In the genomic region with DNA sequence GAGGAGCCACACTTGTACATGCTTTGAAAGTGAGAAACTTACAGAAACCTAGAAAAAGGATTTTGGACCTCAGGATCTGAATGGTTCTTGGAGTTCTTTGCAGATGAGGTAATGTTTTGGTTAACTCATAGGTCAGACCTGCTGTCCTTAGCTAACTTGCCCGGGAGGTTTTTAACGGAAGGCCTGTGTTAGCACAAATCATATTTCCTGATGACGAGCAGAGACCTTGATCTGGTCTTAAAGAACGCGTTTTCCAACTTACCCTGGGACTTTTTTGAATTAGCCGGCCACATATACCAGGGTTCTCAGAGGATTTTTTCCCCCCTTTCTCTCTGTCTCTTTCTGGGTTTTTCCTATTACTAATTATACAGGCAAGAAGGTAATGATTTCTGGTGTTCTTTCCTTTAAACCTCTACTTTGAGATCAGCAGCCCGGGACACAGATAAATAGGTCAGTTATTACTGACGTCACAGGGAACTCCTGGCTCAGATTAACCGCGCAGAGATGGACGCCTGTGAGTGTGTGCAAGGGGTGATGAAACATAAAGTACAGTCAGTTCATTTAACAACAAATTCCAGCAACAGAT, we compare ENCODE assay signal across 1 cellular context.
TF ChIP-seq lines count a peak whose summit lies in the region.

No MANE protein-coding gene starts in this region.

TF ChIP-seq in HepG2, 621 proteins besides CTCF, POLR2A, EP300 and RAD21 (continued from another document and continues in another):
- TF ChIP-seq, protein P1, sequence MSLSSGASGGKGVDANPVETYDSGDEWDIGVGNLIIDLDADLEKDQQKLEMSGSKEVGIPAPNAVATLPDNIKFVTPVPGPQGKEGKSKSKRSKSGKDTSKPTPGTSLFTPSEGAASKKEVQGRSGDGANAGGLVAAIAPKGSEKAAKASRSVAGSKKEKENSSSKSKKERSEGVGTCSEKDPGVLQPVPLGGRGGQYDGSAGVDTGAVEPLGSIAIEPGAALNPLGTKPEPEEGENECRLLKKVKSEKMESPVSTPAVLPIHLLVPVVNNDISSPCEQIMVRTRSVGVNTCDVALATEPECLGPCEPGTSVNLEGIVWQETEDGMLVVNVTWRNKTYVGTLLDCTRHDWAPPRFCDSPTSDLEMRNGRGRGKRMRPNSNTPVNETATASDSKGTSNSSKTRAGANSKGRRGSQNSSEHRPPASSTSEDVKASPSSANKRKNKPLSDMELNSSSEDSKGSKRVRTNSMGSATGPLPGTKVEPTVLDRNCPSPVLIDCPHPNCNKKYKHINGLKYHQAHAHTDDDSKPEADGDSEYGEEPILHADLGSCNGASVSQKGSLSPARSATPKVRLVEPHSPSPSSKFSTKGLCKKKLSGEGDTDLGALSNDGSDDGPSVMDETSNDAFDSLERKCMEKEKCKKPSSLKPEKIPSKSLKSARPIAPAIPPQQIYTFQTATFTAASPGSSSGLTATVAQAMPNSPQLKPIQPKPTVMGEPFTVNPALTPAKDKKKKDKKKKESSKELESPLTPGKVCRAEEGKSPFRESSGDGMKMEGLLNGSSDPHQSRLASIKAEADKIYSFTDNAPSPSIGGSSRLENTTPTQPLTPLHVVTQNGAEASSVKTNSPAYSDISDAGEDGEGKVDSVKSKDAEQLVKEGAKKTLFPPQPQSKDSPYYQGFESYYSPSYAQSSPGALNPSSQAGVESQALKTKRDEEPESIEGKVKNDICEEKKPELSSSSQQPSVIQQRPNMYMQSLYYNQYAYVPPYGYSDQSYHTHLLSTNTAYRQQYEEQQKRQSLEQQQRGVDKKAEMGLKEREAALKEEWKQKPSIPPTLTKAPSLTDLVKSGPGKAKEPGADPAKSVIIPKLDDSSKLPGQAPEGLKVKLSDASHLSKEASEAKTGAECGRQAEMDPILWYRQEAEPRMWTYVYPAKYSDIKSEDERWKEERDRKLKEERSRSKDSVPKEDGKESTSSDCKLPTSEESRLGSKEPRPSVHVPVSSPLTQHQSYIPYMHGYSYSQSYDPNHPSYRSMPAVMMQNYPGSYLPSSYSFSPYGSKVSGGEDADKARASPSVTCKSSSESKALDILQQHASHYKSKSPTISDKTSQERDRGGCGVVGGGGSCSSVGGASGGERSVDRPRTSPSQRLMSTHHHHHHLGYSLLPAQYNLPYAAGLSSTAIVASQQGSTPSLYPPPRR (CRISPR knock-in tag; IDR thresholded peaks at IDR 0.05; ENCODE audit: borderline replicate concordance) = no peak
- TF ChIP-seq, protein P2, sequence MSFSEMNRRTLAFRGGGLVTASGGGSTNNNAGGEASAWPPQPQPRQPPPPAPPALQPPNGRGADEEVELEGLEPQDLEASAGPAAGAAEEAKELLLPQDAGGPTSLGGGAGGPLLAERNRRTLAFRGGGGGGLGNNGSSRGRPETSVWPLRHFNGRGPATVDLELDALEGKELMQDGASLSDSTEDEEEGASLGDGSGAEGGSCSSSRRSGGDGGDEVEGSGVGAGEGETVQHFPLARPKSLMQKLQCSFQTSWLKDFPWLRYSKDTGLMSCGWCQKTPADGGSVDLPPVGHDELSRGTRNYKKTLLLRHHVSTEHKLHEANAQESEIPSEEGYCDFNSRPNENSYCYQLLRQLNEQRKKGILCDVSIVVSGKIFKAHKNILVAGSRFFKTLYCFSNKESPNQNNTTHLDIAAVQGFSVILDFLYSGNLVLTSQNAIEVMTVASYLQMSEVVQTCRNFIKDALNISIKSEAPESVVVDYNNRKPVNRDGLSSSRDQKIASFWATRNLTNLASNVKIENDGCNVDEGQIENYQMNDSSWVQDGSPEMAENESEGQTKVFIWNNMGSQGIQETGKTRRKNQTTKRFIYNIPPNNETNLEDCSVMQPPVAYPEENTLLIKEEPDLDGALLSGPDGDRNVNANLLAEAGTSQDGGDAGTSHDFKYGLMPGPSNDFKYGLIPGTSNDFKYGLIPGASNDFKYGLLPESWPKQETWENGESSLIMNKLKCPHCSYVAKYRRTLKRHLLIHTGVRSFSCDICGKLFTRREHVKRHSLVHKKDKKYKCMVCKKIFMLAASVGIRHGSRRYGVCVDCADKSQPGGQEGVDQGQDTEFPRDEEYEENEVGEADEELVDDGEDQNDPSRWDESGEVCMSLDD (CRISPR knock-in tag; IDR thresholded peaks at IDR 0.05; ENCODE audit: borderline replicate concordance) = no peak
- TF ChIP-seq DPF2 (CRISPR knock-in tag; IDR thresholded peaks at IDR 0.05; ENCODE audit: borderline replicate concordance, low read depth) (no peak), ZSCAN30 (CRISPR knock-in tag; IDR thresholded peaks at IDR 0.05) (no peak), FOXM1 (CRISPR knock-in tag; IDR thresholded peaks at IDR 0.05) (no peak), TBX2 (CRISPR knock-in tag; IDR thresholded peaks at IDR 0.05; ENCODE audit: borderline replicate concordance) (0 out of 2 replicates have a peak, but pooled peaks have one; percentile 48), ZNF615 (CRISPR knock-in tag; IDR thresholded peaks at IDR 0.05; ENCODE audit: borderline replicate concordance) (no peak), ZNF430 (CRISPR knock-in tag; IDR thresholded peaks at IDR 0.05) (no peak; the same call in 1 of the 2 replicates), SOX5 (CRISPR knock-in tag; IDR thresholded peaks at IDR 0.05; ENCODE audit: borderline replicate concordance) (peak; percentile 41; the same call in 1 of the 2 replicates), HNRNPLL (IDR thresholded peaks at IDR 0.05; ENCODE audit: low read depth, low read length, poor library complexity, severe bottlenecking) (no peak), FOXJ3 (CRISPR knock-in tag; IDR thresholded peaks at IDR 0.05; ENCODE audit: borderline replicate concordance) (no peak), NFE2L1 (CRISPR knock-in tag; IDR thresholded peaks at IDR 0.05; ENCODE audit: borderline replicate concordance) (no peak), SRY (CRISPR knock-in tag; IDR thresholded peaks at IDR 0.05) (no peak), ZNF724P (CRISPR knock-in tag; IDR thresholded peaks at IDR 0.05; ENCODE audit: borderline replicate concordance) (no peak), SMARCC2 (IDR thresholded peaks at IDR 0.05) (no peak), ZNF878 (CRISPR knock-in tag; IDR thresholded peaks at IDR 0.05) (no peak), RORA (CRISPR knock-in tag; IDR thresholded peaks at IDR 0.05) (no peak)
- TF ChIP-seq, protein P3, sequence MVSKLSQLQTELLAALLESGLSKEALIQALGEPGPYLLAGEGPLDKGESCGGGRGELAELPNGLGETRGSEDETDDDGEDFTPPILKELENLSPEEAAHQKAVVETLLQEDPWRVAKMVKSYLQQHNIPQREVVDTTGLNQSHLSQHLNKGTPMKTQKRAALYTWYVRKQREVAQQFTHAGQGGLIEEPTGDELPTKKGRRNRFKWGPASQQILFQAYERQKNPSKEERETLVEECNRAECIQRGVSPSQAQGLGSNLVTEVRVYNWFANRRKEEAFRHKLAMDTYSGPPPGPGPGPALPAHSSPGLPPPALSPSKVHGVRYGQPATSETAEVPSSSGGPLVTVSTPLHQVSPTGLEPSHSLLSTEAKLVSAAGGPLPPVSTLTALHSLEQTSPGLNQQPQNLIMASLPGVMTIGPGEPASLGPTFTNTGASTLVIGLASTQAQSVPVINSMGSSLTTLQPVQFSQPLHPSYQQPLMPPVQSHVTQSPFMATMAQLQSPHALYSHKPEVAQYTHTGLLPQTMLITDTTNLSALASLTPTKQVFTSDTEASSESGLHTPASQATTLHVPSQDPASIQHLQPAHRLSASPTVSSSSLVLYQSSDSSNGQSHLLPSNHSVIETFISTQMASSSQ (IDR thresholded peaks at IDR 0.05; ENCODE audit: low read depth) = no peak
- TF ChIP-seq, protein P3 (CRISPR knock-in tag; IDR thresholded peaks at IDR 0.05; ENCODE audit: borderline replicate concordance) = no peak
- TF ChIP-seq, protein P4, sequence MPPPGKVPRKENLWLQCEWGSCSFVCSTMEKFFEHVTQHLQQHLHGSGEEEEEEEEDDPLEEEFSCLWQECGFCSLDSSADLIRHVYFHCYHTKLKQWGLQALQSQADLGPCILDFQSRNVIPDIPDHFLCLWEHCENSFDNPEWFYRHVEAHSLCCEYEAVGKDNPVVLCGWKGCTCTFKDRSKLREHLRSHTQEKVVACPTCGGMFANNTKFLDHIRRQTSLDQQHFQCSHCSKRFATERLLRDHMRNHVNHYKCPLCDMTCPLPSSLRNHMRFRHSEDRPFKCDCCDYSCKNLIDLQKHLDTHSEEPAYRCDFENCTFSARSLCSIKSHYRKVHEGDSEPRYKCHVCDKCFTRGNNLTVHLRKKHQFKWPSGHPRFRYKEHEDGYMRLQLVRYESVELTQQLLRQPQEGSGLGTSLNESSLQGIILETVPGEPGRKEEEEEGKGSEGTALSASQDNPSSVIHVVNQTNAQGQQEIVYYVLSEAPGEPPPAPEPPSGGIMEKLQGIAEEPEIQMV (CRISPR knock-in tag; IDR thresholded peaks at IDR 0.05; ENCODE audit: low read depth) = no peak
- TF ChIP-seq, protein P5, sequence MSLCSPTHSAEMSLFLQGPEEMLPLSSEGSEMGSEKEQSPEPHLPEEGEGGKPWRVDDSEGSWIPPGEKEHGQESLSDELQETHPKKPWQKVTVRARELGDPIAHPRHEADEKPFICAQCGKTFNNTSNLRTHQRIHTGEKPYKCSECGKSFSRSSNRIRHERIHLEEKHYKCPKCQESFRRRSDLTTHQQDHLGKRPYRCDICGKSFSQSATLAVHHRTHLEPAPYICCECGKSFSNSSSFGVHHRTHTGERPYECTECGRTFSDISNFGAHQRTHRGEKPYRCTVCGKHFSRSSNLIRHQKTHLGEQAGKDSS (CRISPR knock-in tag; IDR thresholded peaks at IDR 0.05; ENCODE audit: borderline replicate concordance, low read depth) = no peak
- TF ChIP-seq, protein P6, sequence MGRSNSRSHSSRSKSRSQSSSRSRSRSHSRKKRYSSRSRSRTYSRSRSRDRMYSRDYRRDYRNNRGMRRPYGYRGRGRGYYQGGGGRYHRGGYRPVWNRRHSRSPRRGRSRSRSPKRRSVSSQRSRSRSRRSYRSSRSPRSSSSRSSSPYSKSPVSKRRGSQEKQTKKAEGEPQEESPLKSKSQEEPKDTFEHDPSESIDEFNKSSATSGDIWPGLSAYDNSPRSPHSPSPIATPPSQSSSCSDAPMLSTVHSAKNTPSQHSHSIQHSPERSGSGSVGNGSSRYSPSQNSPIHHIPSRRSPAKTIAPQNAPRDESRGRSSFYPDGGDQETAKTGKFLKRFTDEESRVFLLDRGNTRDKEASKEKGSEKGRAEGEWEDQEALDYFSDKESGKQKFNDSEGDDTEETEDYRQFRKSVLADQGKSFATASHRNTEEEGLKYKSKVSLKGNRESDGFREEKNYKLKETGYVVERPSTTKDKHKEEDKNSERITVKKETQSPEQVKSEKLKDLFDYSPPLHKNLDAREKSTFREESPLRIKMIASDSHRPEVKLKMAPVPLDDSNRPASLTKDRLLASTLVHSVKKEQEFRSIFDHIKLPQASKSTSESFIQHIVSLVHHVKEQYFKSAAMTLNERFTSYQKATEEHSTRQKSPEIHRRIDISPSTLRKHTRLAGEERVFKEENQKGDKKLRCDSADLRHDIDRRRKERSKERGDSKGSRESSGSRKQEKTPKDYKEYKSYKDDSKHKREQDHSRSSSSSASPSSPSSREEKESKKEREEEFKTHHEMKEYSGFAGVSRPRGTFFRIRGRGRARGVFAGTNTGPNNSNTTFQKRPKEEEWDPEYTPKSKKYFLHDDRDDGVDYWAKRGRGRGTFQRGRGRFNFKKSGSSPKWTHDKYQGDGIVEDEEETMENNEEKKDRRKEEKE (IDR thresholded peaks at IDR 0.05) = no peak
- TF ChIP-seq, protein P7, sequence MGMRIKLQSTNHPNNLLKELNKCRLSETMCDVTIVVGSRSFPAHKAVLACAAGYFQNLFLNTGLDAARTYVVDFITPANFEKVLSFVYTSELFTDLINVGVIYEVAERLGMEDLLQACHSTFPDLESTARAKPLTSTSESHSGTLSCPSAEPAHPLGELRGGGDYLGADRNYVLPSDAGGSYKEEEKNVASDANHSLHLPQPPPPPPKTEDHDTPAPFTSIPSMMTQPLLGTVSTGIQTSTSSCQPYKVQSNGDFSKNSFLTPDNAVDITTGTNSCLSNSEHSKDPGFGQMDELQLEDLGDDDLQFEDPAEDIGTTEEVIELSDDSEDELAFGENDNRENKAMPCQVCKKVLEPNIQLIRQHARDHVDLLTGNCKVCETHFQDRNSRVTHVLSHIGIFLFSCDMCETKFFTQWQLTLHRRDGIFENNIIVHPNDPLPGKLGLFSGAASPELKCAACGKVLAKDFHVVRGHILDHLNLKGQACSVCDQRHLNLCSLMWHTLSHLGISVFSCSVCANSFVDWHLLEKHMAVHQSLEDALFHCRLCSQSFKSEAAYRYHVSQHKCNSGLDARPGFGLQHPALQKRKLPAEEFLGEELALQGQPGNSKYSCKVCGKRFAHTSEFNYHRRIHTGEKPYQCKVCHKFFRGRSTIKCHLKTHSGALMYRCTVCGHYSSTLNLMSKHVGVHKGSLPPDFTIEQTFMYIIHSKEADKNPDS (CRISPR knock-in tag; IDR thresholded peaks at IDR 0.05) = no peak
- TF ChIP-seq, protein P8, sequence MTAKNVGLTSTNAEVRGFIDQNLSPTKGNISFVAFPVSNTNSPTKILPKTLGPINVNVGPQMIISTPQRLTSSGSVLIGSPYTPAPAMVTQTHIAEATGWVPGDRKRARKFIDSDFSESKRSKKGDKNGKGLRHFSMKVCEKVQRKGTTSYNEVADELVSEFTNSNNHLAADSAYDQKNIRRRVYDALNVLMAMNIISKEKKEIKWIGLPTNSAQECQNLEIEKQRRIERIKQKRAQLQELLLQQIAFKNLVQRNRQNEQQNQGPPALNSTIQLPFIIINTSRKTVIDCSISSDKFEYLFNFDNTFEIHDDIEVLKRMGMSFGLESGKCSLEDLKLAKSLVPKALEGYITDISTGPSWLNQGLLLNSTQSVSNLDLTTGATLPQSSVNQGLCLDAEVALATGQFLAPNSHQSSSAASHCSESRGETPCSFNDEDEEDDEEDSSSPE (CRISPR knock-in tag; IDR thresholded peaks at IDR 0.05) = no peak
- TF ChIP-seq, protein P9, sequence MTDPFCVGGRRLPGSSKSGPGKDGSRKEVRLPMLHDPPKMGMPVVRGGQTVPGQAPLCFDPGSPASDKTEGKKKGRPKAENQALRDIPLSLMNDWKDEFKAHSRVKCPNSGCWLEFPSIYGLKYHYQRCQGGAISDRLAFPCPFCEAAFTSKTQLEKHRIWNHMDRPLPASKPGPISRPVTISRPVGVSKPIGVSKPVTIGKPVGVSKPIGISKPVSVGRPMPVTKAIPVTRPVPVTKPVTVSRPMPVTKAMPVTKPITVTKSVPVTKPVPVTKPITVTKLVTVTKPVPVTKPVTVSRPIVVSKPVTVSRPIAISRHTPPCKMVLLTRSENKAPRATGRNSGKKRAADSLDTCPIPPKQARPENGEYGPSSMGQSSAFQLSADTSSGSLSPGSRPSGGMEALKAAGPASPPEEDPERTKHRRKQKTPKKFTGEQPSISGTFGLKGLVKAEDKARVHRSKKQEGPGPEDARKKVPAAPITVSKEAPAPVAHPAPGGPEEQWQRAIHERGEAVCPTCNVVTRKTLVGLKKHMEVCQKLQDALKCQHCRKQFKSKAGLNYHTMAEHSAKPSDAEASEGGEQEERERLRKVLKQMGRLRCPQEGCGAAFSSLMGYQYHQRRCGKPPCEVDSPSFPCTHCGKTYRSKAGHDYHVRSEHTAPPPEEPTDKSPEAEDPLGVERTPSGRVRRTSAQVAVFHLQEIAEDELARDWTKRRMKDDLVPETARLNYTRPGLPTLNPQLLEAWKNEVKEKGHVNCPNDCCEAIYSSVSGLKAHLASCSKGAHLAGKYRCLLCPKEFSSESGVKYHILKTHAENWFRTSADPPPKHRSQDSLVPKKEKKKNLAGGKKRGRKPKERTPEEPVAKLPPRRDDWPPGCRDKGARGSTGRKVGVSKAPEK (CRISPR knock-in tag; IDR thresholded peaks at IDR 0.05; ENCODE audit: borderline replicate concordance) = no peak
